In the genomic region with DNA sequence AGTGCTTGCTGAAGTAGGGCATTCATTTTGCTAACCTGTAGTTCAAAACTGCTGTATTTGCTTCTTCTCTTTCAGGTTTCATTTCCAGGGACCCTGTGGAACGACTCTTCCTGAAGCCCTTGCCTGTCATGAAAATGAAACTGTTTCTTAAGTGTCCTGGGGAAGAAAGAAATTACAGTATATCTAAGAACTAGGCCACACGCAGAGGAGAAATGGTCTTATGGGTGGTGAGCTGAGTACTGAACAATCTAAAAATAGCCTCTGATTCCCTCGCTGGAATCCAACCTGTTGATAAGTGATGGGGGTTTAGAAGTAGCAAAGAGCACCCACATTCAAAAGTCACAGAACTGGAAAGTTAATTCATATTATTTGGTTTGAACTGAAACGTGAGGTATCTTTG, we compare ENCODE assay signal across 16 cellular contexts. TPM values are rescaled to one million over a fixed set of nuclear protein-coding genes. Genes with fewer than 3 reads are reported as not detected.
DNase-seq lines count a peak whose midpoint lies in the region; ATAC-seq and TF ChIP-seq lines count a peak whose summit lies in the region.
"Had no signal": no experiment of that assay in that cellular context is flagged by ENCODE, and none has a peak within 500 bp of the region (broad histone marks: within the 10 kb centered on the region; RNA-seq: fewer than 3 reads in every experiment).

No MANE protein-coding gene starts in this region.

- intact Hi-C loops in mucosa of descending colon (cut with DNase I, micrococcal nuclease), result no loop called here

- ATAC-seq in activated T-cell treated with anti-CD3 and anti-CD28 coated beads, Interleukin-2, amount 50 U/mL, for 72 hours (replicated peaks in 1 of 2), result no peak
- ATAC-seq in activated T-helper 17 cell treated with anti-CD3 and anti-CD28 coated beads, Interleukin-2, amount 50 U/mL, for 72 hours (replicated peaks), result no peak
- ATAC-seq in mucosa of descending colon (no peak), HG02884 (IDR thresholded peaks at IDR 0.05; ENCODE audit: unreplicated experiment) (no peak)
- ATAC-seq: body of pancreas, gastroesophageal sphincter had no signal

- H3K27me3 Mint-ChIP-seq in activated T-cell treated with anti-CD3 and anti-CD28 coated beads, Interleukin-2, amount 50 U/mL, for 72 hours (ENCODE audit: low read depth), result no peaks in the 10 kb centered on the region
- no peaks in the 10 kb centered on the region for H3K27me3 Mint-ChIP-seq in activated T-helper 17 cell treated with anti-CD3 and anti-CD28 coated beads, Interleukin-2, amount 50 U/mL, for 72 hours

- H3K9ac ChIP-seq in rectal smooth muscle tissue (ENCODE audit: low read length), result peak overlapping the region; percentile 17

- H3K4me1 Mint-ChIP-seq in activated T-cell treated with anti-CD3 and anti-CD28 coated beads, Interleukin-2, amount 50 U/mL, for 72 hours (ENCODE audit: low read depth), result peaks cover 27% of the 10 kb centered on the region
- peaks cover 21% of the 10 kb centered on the region for H3K4me1 Mint-ChIP-seq in activated T-helper 17 cell treated with anti-CD3 and anti-CD28 coated beads, Interleukin-2, amount 50 U/mL, for 72 hours

- H3K4me3 ChIP-seq in rectal smooth muscle tissue (ENCODE audit: low read length), result no peak overlapping the region
- no peak overlapping the region for H3K4me3 ChIP-seq in mucosa of descending colon
- H3K4me3 ChIP-seq: body of pancreas, gastroesophageal sphincter, PC-9, spleen had no signal

- no peaks in the 10 kb centered on the region for H3K27me3 ChIP-seq in rectal smooth muscle tissue (ENCODE audit: control insufficient read depth, insufficient read depth, low read length)
- H3K27me3 ChIP-seq: body of pancreas, gastroesophageal sphincter, neutrophil, spleen had no signal

- DNase-seq in activated T-cell treated with anti-CD3 and anti-CD28 coated beads, Interleukin-2, amount 50 U/mL, for 72 hours, result no peak
- no peak for DNase-seq in activated T-cell treated with anti-CD3 and anti-CD28 coated beads, Interleukin-2, amount 50 U/mL, for 1 hour
- DNase-seq in NOMO-1 (lab: John Stamatoyannopoulos, UW; ENCODE audit: unreplicated experiment in 2 of 2) (peak; percentile 8 to 46), mucosa of descending colon (no peak)
- no peak for DNase-seq in stimulated activated naive CD4-positive, alpha-beta T cell treated with Interleukin-2 at 50 U/mL for 16 hours (lab: John Stamatoyannopoulos, UW)
- DNase-seq: ACHN, body of pancreas, kidney glomerular epithelial cell, PC-9, spleen, T1000 had no signal

- no peaks in the 10 kb centered on the region for H3K9me3 Mint-ChIP-seq in activated T-cell treated with anti-CD3 and anti-CD28 coated beads, Interleukin-2, amount 50 U/mL, for 72 hours
- H3K9me3 Mint-ChIP-seq in activated T-helper 17 cell treated with anti-CD3 and anti-CD28 coated beads, Interleukin-2, amount 50 U/mL, for 72 hours, result no peaks in the 10 kb centered on the region

- TF ChIP-seq CTCF in mucosa of descending colon (IDR thresholded peaks at IDR 0.05), result no peak

- peaks cover 5 to 6% of the 10 kb centered on the region in 2 donors for H3K36me3 Mint-ChIP-seq in activated T-cell treated with anti-CD3 and anti-CD28 coated beads, Interleukin-2, amount 50 U/mL, for 72 hours (ENCODE audit: insufficient read depth in 2 of 2)
- H3K36me3 Mint-ChIP-seq in activated T-helper 17 cell treated with anti-CD3 and anti-CD28 coated beads, Interleukin-2, amount 50 U/mL, for 72 hours (ENCODE audit: low read depth), result peaks cover 26% of the 10 kb centered on the region

- peaks cover 13% of the 10 kb centered on the region for H3K4me1 ChIP-seq in rectal smooth muscle tissue (ENCODE audit: control insufficient read depth, insufficient read depth, low read length)
- H3K4me1 ChIP-seq in mucosa of descending colon (ENCODE audit: low read depth), result peaks cover 17% of the 10 kb centered on the region

- H3K27ac Mint-ChIP-seq in activated T-cell treated with anti-CD3 and anti-CD28 coated beads, Interleukin-2, amount 50 U/mL, for 72 hours, result peak overlapping the region; percentile 92
- peak overlapping the region; percentile 85 for H3K27ac Mint-ChIP-seq in activated T-helper 17 cell treated with anti-CD3 and anti-CD28 coated beads, Interleukin-2, amount 50 U/mL, for 72 hours

- H3K36me3 ChIP-seq in rectal smooth muscle tissue (ENCODE audit: control insufficient read depth, insufficient read depth, low read length) (peaks cover 10% of the 10 kb centered on the region), mucosa of descending colon (ENCODE audit: low read depth) (no peaks in the 10 kb centered on the region)

- peak overlapping the region; percentile 14 to 81 for H3K4me3 Mint-ChIP-seq in activated T-cell treated with anti-CD3 and anti-CD28 coated beads, Interleukin-2, amount 50 U/mL, for 72 hours
- peak overlapping the region; percentile 77 for H3K4me3 Mint-ChIP-seq in activated T-helper 17 cell treated with anti-CD3 and anti-CD28 coated beads, Interleukin-2, amount 50 U/mL, for 72 hours

- no peaks in the 10 kb centered on the region for H3K9me3 ChIP-seq in mucosa of descending colon
- H3K9me3 ChIP-seq: body of pancreas, gastroesophageal sphincter, neutrophil, spleen had no signal

- H3K27ac ChIP-seq in rectal smooth muscle tissue (ENCODE audit: low read depth, low read length), result no peak overlapping the region
- H3K27ac ChIP-seq: body of pancreas, gastroesophageal sphincter, neutrophil, PC-9 had no signal

RNA-seq across cellular contexts. Expression of a gene that starts 3.4 kb away (rescaled TPM):
- 10 to 100 TPM; 51.5 to 54.3 TPM for total RNA-seq in activated T-cell treated with anti-CD3 and anti-CD28 coated beads, Interleukin-2, amount 50 U/mL, for 72 hours
- 10 to 100 TPM; 50.4 to 92.5 TPM for total RNA-seq in activated T-helper 17 cell treated with anti-CD3 and anti-CD28 coated beads, Interleukin-2, amount 50 U/mL, for 72 hours
- total RNA-seq in mucosa of descending colon, result 10 to 100 TPM; 47.4 to 53.9 (median 49.0) TPM

RNA-seq across cellular contexts. Expression of a gene that starts 37.3 kb away (rescaled TPM):
- 10 to 100 TPM; 12.2 to 14.3 TPM for total RNA-seq in activated T-cell treated with anti-CD3 and anti-CD28 coated beads, Interleukin-2, amount 50 U/mL, for 72 hours
- total RNA-seq in activated T-helper 17 cell treated with anti-CD3 and anti-CD28 coated beads, Interleukin-2, amount 50 U/mL, for 72 hours, result 1 to 10 TPM; 6.6 to 8.9 TPM
- total RNA-seq in mucosa of descending colon, result 10 to 100 TPM; 15.9 to 21.1 (median 16.5) TPM

Comparison
In these comparisons a context has a peak if more than half of its experiments do, and no peak if none do; other contexts are left out.
1. DNase-seq: peak in NOMO-1 (2 of 2); none in activated T-cell treated with anti-CD3 and anti-CD28 coated beads, Interleukin-2, amount 50 U/mL, for 72 hours (0 of 2), activated T-cell treated with anti-CD3 and anti-CD28 coated beads, Interleukin-2, amount 50 U/mL, for 1 hour (single experiment), stimulated activated naive CD4-positive, alpha-beta T cell treated with Interleukin-2 at 50 U/mL for 16 hours (single experiment) and mucosa of descending colon (0 of 3).